Comparison of ENCODE assay signal across 7 cellular contexts in genomic region chr20:31587545-31588389, GRCh38.
DNase-seq lines count a peak whose midpoint lies in the region; ATAC-seq and TF ChIP-seq lines count a peak whose summit lies in the region.

No MANE protein-coding gene starts in this region.

- no peak for ATAC-seq in GM21423 (IDR thresholded peaks at IDR 0.05; ENCODE audit: unreplicated experiment)

- TF ChIP-seq CTCF in GM12865 (IDR thresholded peaks at IDR 0.05; ENCODE audit: insufficient read depth, low read depth, low read length, missing control alignments) = no peak

- peak overlapping the region; percentile 81 for H3K9ac ChIP-seq in endocrine pancreas (ENCODE audit: control insufficient read depth, insufficient read depth, low read length)

- H3K27me3 ChIP-seq in endocrine pancreas (ENCODE audit: control insufficient read depth, insufficient read depth, low read length) = no peaks in the 10 kb centered on the region
- H3K27me3 ChIP-seq in muscle layer of duodenum (ENCODE audit: low read depth, low read length) = no peaks in the 10 kb centered on the region

- no peak overlapping the region for H3K27ac ChIP-seq in muscle layer of duodenum (ENCODE audit: low read length)

- no peaks in the 10 kb centered on the region for H3K9me3 ChIP-seq in endocrine pancreas (ENCODE audit: control insufficient read depth, low read length)
- no peaks in the 10 kb centered on the region for H3K9me3 ChIP-seq in muscle layer of duodenum (ENCODE audit: control insufficient read depth in 1 of 2, low read length in 2 of 2)

- no peaks in the 10 kb centered on the region for H3K4me1 ChIP-seq in endocrine pancreas (ENCODE audit: control insufficient read depth, insufficient read depth, low read length)
- peaks cover 0 to 5% of the 10 kb centered on the region in 2 donors for H3K4me1 ChIP-seq in muscle layer of duodenum (ENCODE audit: control insufficient read depth in 1 of 2, insufficient read depth in 2 of 2, low read length in 2 of 2)

- H3K4me3 ChIP-seq in GM12865 (ENCODE audit: low read depth, low read length) = peak overlapping the region; percentile 33
- H3K4me3 ChIP-seq in endocrine pancreas (ENCODE audit: control insufficient read depth, insufficient read depth, low read length) = no peak overlapping the region
- peak overlapping the region; percentile 50 to 59 for H3K4me3 ChIP-seq in muscle layer of duodenum (ENCODE audit: low read depth in 1 of 2, low read length in 2 of 2)

- DNase-seq in GM12865 (ENCODE audit: low read depth) = no peak
- peak; percentile 95 for DNase-seq in NCI-H69 (lab: John Stamatoyannopoulos, UW)
- no peak for DNase-seq in NCI-H2107 treated with DMSO at 0.1 percent for 48 hours (lab: John Stamatoyannopoulos, UW; ENCODE audit: unreplicated experiment)
- DNase-seq in stimulated activated CD4-positive, alpha-beta T cell treated with anti-CD3 and anti-CD28 coated beads, Interleukin-1b, Interleukin-23, amount 100 ng/mL, for 48 hours = no peak

- H3K36me3 ChIP-seq in endocrine pancreas (ENCODE audit: control insufficient read depth, insufficient read depth, low read length) (no peaks in the 10 kb centered on the region), muscle layer of duodenum (ENCODE audit: control insufficient read depth in 1 of 2, insufficient read depth in 2 of 2, low read length in 2 of 2) (no peaks in the 10 kb centered on the region)
